Comparison of ENCODE assay signal across 19 cellular contexts in genomic region chr16:3949287-3949686, GRCh38.
DNase-seq lines count a peak whose midpoint lies in the region; ATAC-seq, FAIRE-seq and TF ChIP-seq lines count a peak whose summit lies in the region.
"Had no signal": no experiment of that assay in that cellular context is flagged by ENCODE, and none has a peak within 500 bp of the region (broad histone marks: within the 10 kb centered on the region; RNA-seq: fewer than 3 reads in every experiment).

No MANE protein-coding gene starts in this region.

- H3K27ac ChIP-seq in ascending aorta = peak overlapping the region; percentile 91 to 98
- H3K27ac ChIP-seq in kidney (ENCODE audit: low read depth in 2 of 2, low read length in 2 of 2) = no peak overlapping the region
- no peak overlapping the region for H3K27ac ChIP-seq in body of pancreas
- H3K27ac ChIP-seq in caudate nucleus (ENCODE audit: low read depth, low read length) = no peak overlapping the region
- H3K27ac ChIP-seq in stomach = peak overlapping the region in 2 of 5 donors; percentile 77 to 80

- TF ChIP-seq CTCF in ascending aorta (IDR thresholded peaks at IDR 0.05) = no peak
- no peak for TF ChIP-seq CTCF in kidney (IDR thresholded peaks at IDR 0.05; ENCODE audit: borderline replicate concordance, extremely low read depth, insufficient read depth)
- no peak for TF ChIP-seq CTCF in body of pancreas (IDR thresholded peaks at IDR 0.05)
- TF ChIP-seq CTCF in stomach (IDR thresholded peaks at IDR 0.05) = no peak

- no peak for ATAC-seq in body of pancreas
- ATAC-seq: stimulated activated naive CD8-positive, alpha-beta T cell treated with anti-CD3 and anti-CD28 coated beads, Interleukin-15, Interleukin-2, amounts not matched to agents 100 U/mL and 50 U/mL, for 24 hours had no signal

- peaks cover 0 to 22% of the 10 kb centered on the region in 2 donors for H3K4me1 ChIP-seq in ascending aorta
- H3K4me1 ChIP-seq in kidney (ENCODE audit: control insufficient read depth in 1 of 2, insufficient read depth in 1 of 2, low read depth in 1 of 2, low read length in 2 of 2) = peaks cover 0 to 3% of the 10 kb centered on the region in 2 donors
- H3K4me1 ChIP-seq in skeletal muscle satellite cell (ENCODE audit: control insufficient read depth, insufficient read depth, low read length) = peaks cover 63% of the 10 kb centered on the region
- H3K4me1 ChIP-seq in body of pancreas = no peaks in the 10 kb centered on the region
- peaks cover 4 to 48% (median 18%) of the 10 kb centered on the region in 4 donors for H3K4me1 ChIP-seq in stomach

- no peak for FAIRE-seq in kidney (lab: Jason Lieb, UNC)
- FAIRE-seq: GM18507 had no signal

- no peak for TF ChIP-seq POLR2A in body of pancreas (IDR thresholded peaks at IDR 0.05)
- TF ChIP-seq POLR2A in stomach (IDR thresholded peaks at IDR 0.05) = no peak

- H3K27me3 ChIP-seq in ascending aorta (no peaks in the 10 kb centered on the region), skeletal muscle satellite cell (ENCODE audit: control insufficient read depth, insufficient read depth, low read length) (peaks cover 3% of the 10 kb centered on the region), body of pancreas (no peaks in the 10 kb centered on the region), stomach (peaks cover 0 to 12% (median 0%) of the 10 kb centered on the region in 3 donors)
- H3K27me3 ChIP-seq: adrenal gland, hepatocyte had no signal

- TF ChIP-seq EP300 in stomach (IDR thresholded peaks at IDR 0.05) = no peak

- peak overlapping the region; percentile 31 to 54 for H3K4me3 ChIP-seq in ascending aorta
- H3K4me3 ChIP-seq in kidney (ENCODE audit: low read length in 2 of 2) = peak overlapping the region in 1 of 2 donors; percentile 22
- H3K4me3 ChIP-seq in skeletal muscle satellite cell (ENCODE audit: low read length) = peak overlapping the region; percentile 59
- no peak overlapping the region for H3K4me3 ChIP-seq in body of pancreas
- H3K4me3 ChIP-seq in stomach = no peak overlapping the region
- H3K4me3 ChIP-seq: adrenal gland, hepatocyte had no signal

- peak overlapping the region; percentile 79 for H3K4me2 ChIP-seq in skeletal muscle satellite cell (ENCODE audit: low read length)
- H3K4me2 ChIP-seq: hepatocyte had no signal

- H3K9ac ChIP-seq in kidney (ENCODE audit: low read length in 2 of 2) = no peak overlapping the region
- H3K9ac ChIP-seq in skeletal muscle satellite cell (ENCODE audit: low read depth, low read length) = peak overlapping the region; percentile 74

- DNase-seq in LHCN-M2 (ENCODE audit: low read depth) (peak; percentile 47), ascending aorta (ENCODE audit: low spot score in 2 of 2) (no peak), kidney (peak; percentile 61), body of pancreas (no peak), caudate nucleus (lab: John Stamatoyannopoulos, UW) (no peak), cortex of kidney (lab: John Stamatoyannopoulos, UW) (no peak), stomach (no peak)
- DNase-seq: CD4-positive, alpha-beta memory T cell; effector CD8-positive, alpha-beta T cell; GF-D8; mammary epithelial cell; NCI-H526 treated with DMSO at 0.1 percent for 48 hours; stimulated activated CD4-positive, alpha-beta T cell treated with anti-CD3 and anti-CD28 coated beads, Interleukin-4, amount 100 ng/mL, for 4 hours; stimulated activated naive CD8-positive, alpha-beta T cell treated with anti-CD3 and anti-CD28 coated beads, Interleukin-15, Interleukin-2, amounts not matched to agents 100 U/mL and 50 U/mL, for 24 hours; SW 1271 had no signal

- no peaks in the 10 kb centered on the region for H3K36me3 ChIP-seq in ascending aorta
- no peaks in the 10 kb centered on the region for H3K36me3 ChIP-seq in kidney (ENCODE audit: control insufficient read depth in 1 of 2, insufficient read depth in 2 of 2, low read length in 2 of 2)
- H3K36me3 ChIP-seq in skeletal muscle satellite cell (ENCODE audit: insufficient read depth, low read length) = no peaks in the 10 kb centered on the region
- H3K36me3 ChIP-seq in body of pancreas (replicated peaks in 1 of 2; ENCODE audit: insufficient read depth in 1 of 2, low read depth in 2 of 2) = no peaks in the 10 kb centered on the region
- H3K36me3 ChIP-seq in stomach = no peaks in the 10 kb centered on the region
- H3K36me3 ChIP-seq: adrenal gland had no signal

- 71 to 89% methylated on average over 13 to 14 of the region's 14 CpGs for WGBS in body of pancreas, 2 donors
- 26 to 56% (median 35%) methylated on average over 14 of the region's 14 CpGs for WGBS in stomach, 5 donors

- intact Hi-C loops in ascending aorta (cut with DNase I) (loop anchor here (5.0 to 10.0 kb wide), 2 partner anchors 67 to 376 kb away; partner anchors contain the start of gene CREBBP), kidney (cut with DNase I) (no loop called here), body of pancreas (cut with DNase I) (no loop called here), stomach (cut with DNase I; ENCODE audit: low total_unique reads) (no loop called here)

- H3K9me3 ChIP-seq in ascending aorta (no peaks in the 10 kb centered on the region), kidney (ENCODE audit: control insufficient read depth in 1 of 2, low read length in 2 of 2) (no peaks in the 10 kb centered on the region), skeletal muscle satellite cell (replicated peaks; ENCODE audit: low read length) (no peaks in the 10 kb centered on the region), body of pancreas (no peaks in the 10 kb centered on the region), stomach (no peaks in the 10 kb centered on the region)
- H3K9me3 ChIP-seq: adrenal gland had no signal

Comparison
In these comparisons a context has a peak if more than half of its experiments do, and no peak if none do; other contexts are left out.
1. DNase-seq: peak in LHCN-M2 (single experiment) and kidney (single experiment); none in ascending aorta (0 of 2), body of pancreas (0 of 4), caudate nucleus (0 of 61), cortex of kidney (single experiment) and stomach (single experiment).
2. H3K27ac ChIP-seq: peak in ascending aorta (2 of 2); none in kidney (0 of 2), body of pancreas (0 of 4) and caudate nucleus (single experiment).
3. H3K4me3 ChIP-seq: peak in ascending aorta (2 of 2) and skeletal muscle satellite cell (single experiment); none in body of pancreas (0 of 2) and stomach (0 of 4).